Comparison of ENCODE assay signal across 10 cellular contexts in the genomic region with DNA sequence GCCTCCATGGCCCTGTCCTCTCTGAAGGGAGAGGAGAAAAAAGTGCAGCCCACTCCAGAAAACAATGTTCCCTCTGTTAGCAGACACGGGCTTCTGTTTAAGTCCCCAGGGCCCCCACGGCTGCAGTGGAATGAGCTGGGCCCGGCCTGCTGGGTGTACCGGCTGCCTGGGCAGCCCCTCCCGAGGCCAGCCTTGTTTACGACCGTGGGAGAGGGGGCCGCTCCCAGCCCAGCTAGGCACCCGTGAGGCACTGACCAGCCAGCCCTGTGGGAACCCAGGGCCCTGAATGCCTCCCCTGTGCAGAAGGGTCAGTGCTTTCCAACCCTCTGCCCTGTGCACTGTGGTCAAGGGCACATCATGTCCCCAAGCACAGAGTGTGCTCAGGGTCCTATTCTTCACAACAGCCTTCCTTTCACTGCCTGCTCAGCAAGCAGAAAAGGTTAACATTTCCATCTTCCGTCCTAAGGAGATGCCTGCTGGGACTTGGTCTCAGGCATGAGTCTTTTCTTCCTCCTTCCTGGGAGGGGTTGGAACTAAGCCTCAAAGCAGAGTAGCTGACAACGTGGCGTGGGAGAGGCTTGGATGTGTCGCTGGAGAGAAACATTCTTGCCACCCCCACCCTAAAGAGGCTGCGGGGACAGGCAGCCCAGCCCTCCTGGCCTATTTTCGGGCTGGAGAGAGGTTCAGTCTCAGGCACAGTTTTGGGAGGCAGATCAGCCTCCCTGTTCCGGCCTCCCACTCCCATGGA.
DNase-seq lines count a peak whose midpoint lies in the region; ATAC-seq and TF ChIP-seq lines count a peak whose summit lies in the region.
"Had no signal": no experiment of that assay in that cellular context is flagged by ENCODE, and none has a peak within 500 bp of the region (broad histone marks: within the 10 kb centered on the region; RNA-seq: fewer than 3 reads in every experiment).

No MANE protein-coding gene starts in this region.

- intact Hi-C loops in activated CD8-positive, alpha-beta T cell treated with anti-CD3 and anti-CD28 coated beads for 36 hours (cut with micrococcal nuclease) = no loop called here
- intact Hi-C loops in head of caudate nucleus (cut with DNase I) (loop anchor here (1.0 to 10.0 kb wide), 3 partner anchors 14 to 90 kb away; a partner anchor contains a TSS), uterus (cut with DNase I; ENCODE audit: low total_unique reads) (no loop called here)

- ATAC-seq in activated CD8-positive, alpha-beta T cell treated with anti-CD3 and anti-CD28 coated beads, Interleukin-2, amount 10 ng/mL, durations not matched to agents 7 days and 5 days = no peak
- ATAC-seq in activated CD8-positive, alpha-beta T cell treated with anti-CD3 and anti-CD28 coated beads for 36 hours = no peak
- ATAC-seq in GM21576 (IDR thresholded peaks at IDR 0.05; ENCODE audit: unreplicated experiment) = no peak

- H3K36me3 ChIP-seq in osteoblast (ENCODE audit: insufficient read depth, low read length) (no peaks in the 10 kb centered on the region), uterus (no peaks in the 10 kb centered on the region)

- H3K4me3 ChIP-seq in osteoblast (ENCODE audit: insufficient read depth, low read length) (no peak overlapping the region), uterus (no peak overlapping the region)

- no peaks in the 10 kb centered on the region for H3K36me3 Mint-ChIP-seq in activated CD8-positive, alpha-beta T cell treated with anti-CD3 and anti-CD28 coated beads, Interleukin-2, amount 10 ng/mL, durations not matched to agents 7 days and 5 days (ENCODE audit: low read depth)
- no peaks in the 10 kb centered on the region for H3K36me3 Mint-ChIP-seq in activated CD8-positive, alpha-beta T cell treated with anti-CD3 and anti-CD28 coated beads for 36 hours (ENCODE audit: low read depth)

- no peak overlapping the region for H3K27ac Mint-ChIP-seq in activated CD8-positive, alpha-beta T cell treated with anti-CD3 and anti-CD28 coated beads, Interleukin-2, amount 10 ng/mL, durations not matched to agents 7 days and 5 days
- no peak overlapping the region for H3K27ac Mint-ChIP-seq in activated CD8-positive, alpha-beta T cell treated with anti-CD3 and anti-CD28 coated beads for 36 hours
- H3K27ac Mint-ChIP-seq: activated T-cell treated with anti-CD3 and anti-CD28 coated beads, Interleukin-2, amount 50 U/mL, for 72 hours had no signal

- H3K9me3 ChIP-seq in osteoblast (ENCODE audit: low read depth, low read length) (no peaks in the 10 kb centered on the region), uterus (no peaks in the 10 kb centered on the region)

- no peak for TF ChIP-seq POLR2A in uterus (IDR thresholded peaks at IDR 0.05)

- peak; percentile 9 for DNase-seq in activated CD8-positive, alpha-beta T cell treated with anti-CD3 and anti-CD28 coated beads, Interleukin-2, amount 10 ng/mL, durations not matched to agents 7 days and 5 days
- no peak for DNase-seq in activated CD8-positive, alpha-beta T cell treated with anti-CD3 and anti-CD28 coated beads for 36 hours
- DNase-seq in head of caudate nucleus (peak; percentile 82 to 99 (median 96)), osteoblast (ENCODE audit: insufficient read length, low spot score, missing footprints) (no peak), uterus (peak; percentile 38 to 46), NCI-H748 treated with DMSO at 0.1 percent for 48 hours (lab: John Stamatoyannopoulos, UW) (no peak), GDM1 (lab: John Stamatoyannopoulos, UW) (no peak)
- DNase-seq: activated T-cell treated with anti-CD3 and anti-CD28 coated beads, Interleukin-2, amount 50 U/mL, for 72 hours; NCI-H2171 treated with DMSO at 0.1 percent for 48 hours had no signal

- no peaks in the 10 kb centered on the region for H3K27me3 Mint-ChIP-seq in activated CD8-positive, alpha-beta T cell treated with anti-CD3 and anti-CD28 coated beads, Interleukin-2, amount 10 ng/mL, durations not matched to agents 7 days and 5 days (ENCODE audit: low read depth)
- H3K27me3 Mint-ChIP-seq in activated CD8-positive, alpha-beta T cell treated with anti-CD3 and anti-CD28 coated beads for 36 hours = no peaks in the 10 kb centered on the region

- peaks cover 4% of the 10 kb centered on the region for H3K27me3 ChIP-seq in osteoblast (ENCODE audit: insufficient read depth, low read length)
- no peaks in the 10 kb centered on the region for H3K27me3 ChIP-seq in uterus

- H3K4me3 Mint-ChIP-seq in activated CD8-positive, alpha-beta T cell treated with anti-CD3 and anti-CD28 coated beads, Interleukin-2, amount 10 ng/mL, durations not matched to agents 7 days and 5 days = no peak overlapping the region
- H3K4me3 Mint-ChIP-seq in activated CD8-positive, alpha-beta T cell treated with anti-CD3 and anti-CD28 coated beads for 36 hours = no peak overlapping the region
- H3K4me3 Mint-ChIP-seq: activated T-cell treated with anti-CD3 and anti-CD28 coated beads, Interleukin-2, amount 50 U/mL, for 72 hours had no signal

- no peaks in the 10 kb centered on the region for H3K9me3 Mint-ChIP-seq in activated CD8-positive, alpha-beta T cell treated with anti-CD3 and anti-CD28 coated beads, Interleukin-2, amount 10 ng/mL, durations not matched to agents 7 days and 5 days (ENCODE audit: insufficient read depth)
- H3K9me3 Mint-ChIP-seq in activated CD8-positive, alpha-beta T cell treated with anti-CD3 and anti-CD28 coated beads for 36 hours = peaks cover 2% of the 10 kb centered on the region
- H3K9me3 Mint-ChIP-seq: activated T-cell treated with anti-CD3 and anti-CD28 coated beads, Interleukin-2, amount 50 U/mL, for 72 hours had no signal

- peaks cover 21% of the 10 kb centered on the region for H3K4me1 ChIP-seq in osteoblast (ENCODE audit: insufficient read depth, low read length)
- no peaks in the 10 kb centered on the region for H3K4me1 ChIP-seq in uterus

- CTCF ChIA-PET in activated CD8-positive, alpha-beta T cell treated with anti-CD3 and anti-CD28 coated beads, Interleukin-2, amount 10 ng/mL, durations not matched to agents 7 days and 5 days (lab: Charles Lee) = interaction anchor here (0.6 to 1.2 kb wide), 2 partner anchors 37 to 88 kb away, joined by 3 read pairs; no protein-coding TSS in a partner anchor
- CTCF ChIA-PET in activated CD8-positive, alpha-beta T cell treated with anti-CD3 and anti-CD28 coated beads for 36 hours (lab: Charles Lee) = interaction anchor here (2.4 kb wide), 1 partner anchor 88 kb away, joined by 9 read pairs; no protein-coding TSS in a partner anchor

- no peak overlapping the region for H3K27ac ChIP-seq in osteoblast (ENCODE audit: low read depth, low read length)
- H3K27ac ChIP-seq in uterus = peak overlapping the region; percentile 51 to 74

- POLR2A ChIA-PET in activated CD8-positive, alpha-beta T cell treated with anti-CD3 and anti-CD28 coated beads, Interleukin-2, amount 10 ng/mL, durations not matched to agents 7 days and 5 days (lab: Charles Lee) = interaction anchor here (0.6 kb wide), 1 partner anchor 52 kb away, joined by 3 read pairs; no protein-coding TSS in a partner anchor
- POLR2A ChIA-PET in activated CD8-positive, alpha-beta T cell treated with anti-CD3 and anti-CD28 coated beads for 36 hours (lab: Charles Lee) = no interaction called here

- H3K79me2 ChIP-seq in osteoblast (ENCODE audit: insufficient read depth, low read length) = no peaks in the 10 kb centered on the region

- H4K20me1 ChIP-seq in osteoblast (ENCODE audit: insufficient read depth, low read length) = no peaks in the 10 kb centered on the region

- H2AFZ ChIP-seq in osteoblast (ENCODE audit: low read length) = peak overlapping the region; percentile 74

- no peak overlapping the region for H3K4me2 ChIP-seq in osteoblast (ENCODE audit: insufficient read depth, low read length)

- H3K4me1 Mint-ChIP-seq in activated CD8-positive, alpha-beta T cell treated with anti-CD3 and anti-CD28 coated beads, Interleukin-2, amount 10 ng/mL, durations not matched to agents 7 days and 5 days (ENCODE audit: low read depth) = peaks cover 11% of the 10 kb centered on the region
- peaks cover 21% of the 10 kb centered on the region for H3K4me1 Mint-ChIP-seq in activated CD8-positive, alpha-beta T cell treated with anti-CD3 and anti-CD28 coated beads for 36 hours (ENCODE audit: low read depth)

- no peak for TF ChIP-seq CTCF in activated CD8-positive, alpha-beta T cell treated with anti-CD3 and anti-CD28 coated beads for 36 hours (IDR thresholded peaks at IDR 0.05)
- TF ChIP-seq CTCF in osteoblast (IDR thresholded peaks at IDR 0.05; ENCODE audit: extremely low read depth, low read depth, low read length) (no peak), uterus (IDR thresholded peaks at IDR 0.05) (no peak)

Comparison
In these comparisons a context has a peak if more than half of its experiments do, and no peak if none do; other contexts are left out.
1. DNase-seq: peak in activated CD8-positive, alpha-beta T cell treated with anti-CD3 and anti-CD28 coated beads, Interleukin-2, amount 10 ng/mL, durations not matched to agents 7 days and 5 days (single experiment), head of caudate nucleus (42 of 42) and uterus (2 of 2); none in activated CD8-positive, alpha-beta T cell treated with anti-CD3 and anti-CD28 coated beads for 36 hours (single experiment), osteoblast (single experiment), NCI-H748 treated with DMSO at 0.1 percent for 48 hours (single experiment) and GDM1 (single experiment).